30 cellular contexts compared by ENCODE assay signal in genomic region chr9:73615557-73615956, GRCh38.
"Had no signal": no experiment of that assay in that cellular context is flagged by ENCODE, and none has a peak within 500 bp of the region (broad histone marks: within the 10 kb centered on the region; RNA-seq: fewer than 3 reads in every experiment).

No MANE protein-coding gene starts in this region.

- H3K27ac Mint-ChIP-seq: activated B cell treated with CpG ODN at 0.5 μM for 24 hours; activated CD4-positive, alpha-beta T cell treated with anti-CD3 and anti-CD28 coated beads, Interleukin-2, amount 10 ng/mL, durations not matched to agents 24 days and 14 days; activated CD8-positive, alpha-beta memory T cell treated with anti-CD3 and anti-CD28 coated beads, Interleukin-2, amount 10 ng/mL, durations not matched to agents 7 days and 5 days; activated naive CD4-positive, alpha-beta T cell treated with anti-CD3 and anti-CD28 coated beads, Interleukin-2, amount 50 U/mL, for 72 hours; activated naive CD8-positive, alpha-beta T cell treated with anti-CD3 and anti-CD28 coated beads, Interleukin-2, amount 50 U/mL, for 24 hours; T-helper 17 cell had no signal

- H3K36me3 Mint-ChIP-seq: activated CD8-positive, alpha-beta memory T cell treated with anti-CD3 and anti-CD28 coated beads, Interleukin-2, amount 10 ng/mL, durations not matched to agents 7 days and 5 days; activated naive CD4-positive, alpha-beta T cell treated with anti-CD3 and anti-CD28 coated beads, Interleukin-2, amount 50 U/mL, for 72 hours had no signal

- H3K4me1 Mint-ChIP-seq: activated B cell treated with CpG ODN at 0.5 μM for 24 hours; activated CD4-positive, alpha-beta T cell treated with anti-CD3 and anti-CD28 coated beads, Interleukin-2, amount 10 ng/mL, durations not matched to agents 24 days and 14 days; activated CD8-positive, alpha-beta memory T cell treated with anti-CD3 and anti-CD28 coated beads, Interleukin-2, amount 10 ng/mL, durations not matched to agents 7 days and 5 days; activated naive CD8-positive, alpha-beta T cell treated with anti-CD3 and anti-CD28 coated beads, Interleukin-2, amount 50 U/mL, for 24 hours; T-helper 17 cell had no signal

- H3K9me3 Mint-ChIP-seq: activated naive CD8-positive, alpha-beta T cell treated with anti-CD3 and anti-CD28 coated beads, Interleukin-2, amount 50 U/mL, for 24 hours had no signal

- H3K4me3 ChIP-seq: ascending aorta, body of pancreas, Peyer's patch, SJSA1 had no signal

- H3K27me3 Mint-ChIP-seq: activated B cell treated with CpG ODN at 0.5 μM for 24 hours; activated CD4-positive, alpha-beta T cell treated with anti-CD3 and anti-CD28 coated beads, Interleukin-2, amount 10 ng/mL, durations not matched to agents 24 days and 14 days; activated CD8-positive, alpha-beta memory T cell treated with anti-CD3 and anti-CD28 coated beads, Interleukin-2, amount 10 ng/mL, durations not matched to agents 7 days and 5 days; activated naive CD8-positive, alpha-beta T cell treated with anti-CD3 and anti-CD28 coated beads, Interleukin-2, amount 50 U/mL, for 24 hours; T-helper 17 cell had no signal

- H3K9me3 ChIP-seq: ascending aorta, body of pancreas, Peyer's patch, SJSA1 had no signal

- H3K36me3 ChIP-seq: ascending aorta, Peyer's patch, SJSA1 had no signal

- H3K4me1 ChIP-seq: ascending aorta, body of pancreas, Peyer's patch, SJSA1 had no signal

- H3K27ac ChIP-seq: ascending aorta, body of pancreas, Peyer's patch, SJSA1 had no signal

- ATAC-seq: activated CD8-positive, alpha-beta memory T cell treated with anti-CD3 and anti-CD28 coated beads, Interleukin-2, amount 10 ng/mL, durations not matched to agents 7 days and 5 days; activated naive CD4-positive, alpha-beta T cell treated with anti-CD3 and anti-CD28 coated beads, Interleukin-2, amount 50 U/mL, for 72 hours; activated naive CD8-positive, alpha-beta T cell treated with anti-CD3 and anti-CD28 coated beads, Interleukin-2, amount 50 U/mL, for 24 hours; activated T-cell treated with anti-CD3 and anti-CD28 coated beads, Interleukin-2, amount 50 U/mL, for 4 hours; body of pancreas; T-helper 17 cell had no signal

- DNase-seq: activated B cell treated with CpG ODN at 0.5 μM for 24 hours; activated CD4-positive, alpha-beta T cell treated with anti-CD3 and anti-CD28 coated beads for 1 hour; activated CD4-positive, alpha-beta T cell treated with anti-CD3 and anti-CD28 coated beads, Interleukin-2, amount 10 ng/mL, durations not matched to agents 24 days and 14 days; activated CD4-positive, alpha-beta T cell treated with anti-CD3 and anti-CD28 coated beads, Interleukin-2, amount 50 U/mL, for 48 hours; activated CD8-positive, alpha-beta memory T cell treated with anti-CD3 and anti-CD28 coated beads, Interleukin-2, amount 10 ng/mL, durations not matched to agents 7 days and 5 days; activated effector memory CD4-positive, alpha-beta T cell treated with anti-CD3 and anti-CD28 coated beads, Interleukin-2, amount 50 U/mL, for 16 hours; activated naive CD4-positive, alpha-beta T cell treated with Interleukin-2 at 50 U/mL for 16 hours; activated naive CD8-positive, alpha-beta T cell treated with anti-CD3 and anti-CD28 coated beads, Interleukin-2, amount 50 U/mL, for 24 hours; activated T-cell treated with anti-CD3 and anti-CD28 coated beads, Interleukin-2, amount 50 U/mL, for 4 hours; amniotic stem cell; body of pancreas; central memory CD4-positive, alpha-beta T cell; Kasumi-1; KBM-7; MV-4-11; NCI-H1092 treated with DMSO at 0.1 percent for 48 hours; NCI-H1417 treated with DMSO at 0.1 percent for 48 hours; NCI-H1694 treated with DMSO at 0.1 percent for 48 hours; NCI-H2029 treated with DMSO at 0.1 percent for 48 hours; NCI-H345; NCI-H510A; NCI-H526 treated with DMSO at 0.1 percent for 48 hours; NCI-H82; Peyer's patch; SHP77; T-helper 17 cell; T-helper 9 cell had no signal

- H3K27me3 ChIP-seq: ascending aorta, body of pancreas, Peyer's patch, SJSA1 had no signal

- H3K4me3 Mint-ChIP-seq: activated B cell treated with CpG ODN at 0.5 μM for 24 hours; activated CD4-positive, alpha-beta T cell treated with anti-CD3 and anti-CD28 coated beads, Interleukin-2, amount 10 ng/mL, durations not matched to agents 24 days and 14 days; activated CD8-positive, alpha-beta memory T cell treated with anti-CD3 and anti-CD28 coated beads, Interleukin-2, amount 10 ng/mL, durations not matched to agents 7 days and 5 days; activated naive CD8-positive, alpha-beta T cell treated with anti-CD3 and anti-CD28 coated beads, Interleukin-2, amount 50 U/mL, for 24 hours; activated T-cell treated with anti-CD3 and anti-CD28 coated beads, Interleukin-2, amount 50 U/mL, for 4 hours; T-helper 17 cell had no signal
